17 cellular contexts compared by ENCODE assay signal in the genomic region with DNA sequence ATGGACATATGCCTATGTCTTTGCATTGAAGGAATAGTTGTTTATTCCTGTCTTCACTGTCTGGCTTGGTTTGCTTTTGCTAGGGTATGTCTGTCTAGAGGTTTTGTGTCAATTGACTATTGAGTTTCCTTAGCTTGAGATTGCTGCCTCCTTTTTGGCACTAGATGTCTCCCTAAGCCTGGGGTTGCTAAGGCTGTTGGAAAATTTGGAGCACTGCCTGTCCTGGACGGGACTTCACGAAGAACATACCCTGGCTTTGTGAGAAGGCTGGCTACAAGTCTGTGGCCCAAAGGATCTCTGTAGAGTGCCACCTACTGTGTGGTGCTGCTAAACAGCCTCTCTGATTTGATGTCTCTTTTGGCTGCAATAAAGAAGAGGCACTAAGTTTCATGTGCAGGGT.
DNase-seq lines count a peak whose midpoint lies in the region; ATAC-seq and TF ChIP-seq lines count a peak whose summit lies in the region.
"Had no signal": no experiment of that assay in that cellular context is flagged by ENCODE, and none has a peak within 500 bp of the region (broad histone marks: within the 10 kb centered on the region; RNA-seq: fewer than 3 reads in every experiment).

No MANE protein-coding gene starts in this region.

- H3K9me3 Mint-ChIP-seq in progenitor cell of endocrine pancreas (ENCODE audit: low read depth) = peaks cover 17% of the 10 kb centered on the region

- no peaks in the 10 kb centered on the region for H4K20me1 ChIP-seq in OCI-LY1 (ENCODE audit: insufficient read depth, low read length)

- no peaks in the 10 kb centered on the region for H3K4me1 ChIP-seq in OCI-LY1 (ENCODE audit: insufficient read depth, low read length, severe bottlenecking)
- H3K4me1 ChIP-seq: right atrium auricular region had no signal

- DNase-seq in DMS53 (lab: John Stamatoyannopoulos, UW) (peak; percentile 3), DMS53 treated with DMSO at 0.1 percent for 48 hours (lab: John Stamatoyannopoulos, UW; ENCODE audit: unreplicated experiment) (no peak), epithelial cell of esophagus (ENCODE audit: low read depth) (peak; percentile 2), progenitor cell of endocrine pancreas (ENCODE audit: low spot score, unreplicated experiment) (no peak), lower leg skin (ENCODE audit: low spot score in 2 of 2) (no peak), occipital lobe (lab: John Stamatoyannopoulos, UW) (no peak)
- DNase-seq: 8988T; activated CD8-positive, alpha-beta memory T cell treated with anti-CD3 and anti-CD28 coated beads for 24 hours; DMS79; mesenchymal stem cell; MV-4-11; NCI-H524 treated with DMSO at 0.1 percent for 48 hours had no signal

- H3K79me2 ChIP-seq in OCI-LY1 (ENCODE audit: insufficient read depth, low read length) = no peaks in the 10 kb centered on the region

- TF ChIP-seq POLR2A in lower leg skin (IDR thresholded peaks at IDR 0.05) = no peak

- no peaks in the 10 kb centered on the region for H3K27me3 Mint-ChIP-seq in progenitor cell of endocrine pancreas
- H3K27me3 Mint-ChIP-seq: activated naive CD8-positive, alpha-beta T cell had no signal

- 6 to 8% methylated on average over 2 of the region's 2 CpGs for WGBS in lower leg skin, 2 donors

- H3K9me3 ChIP-seq in OCI-LY1 (ENCODE audit: low read length) = no peaks in the 10 kb centered on the region
- H3K9me3 ChIP-seq: right atrium auricular region, thoracic aorta had no signal

- no peaks in the 10 kb centered on the region for H3K9me2 ChIP-seq in OCI-LY1 (ENCODE audit: low read depth, low read length)

- TF ChIP-seq CTCF in OCI-LY1 (IDR thresholded peaks at IDR 0.05; ENCODE audit: low read length) (peak; percentile 5; the same call in 1 of the 2 replicates), epithelial cell of esophagus (IDR thresholded peaks at IDR 0.05; ENCODE audit: insufficient read depth, low read depth, low read length, missing control alignments) (peak; percentile 25), progenitor cell of endocrine pancreas (IDR thresholded peaks at IDR 0.05; ENCODE audit: unreplicated experiment) (peak; percentile 38), lower leg skin (IDR thresholded peaks at IDR 0.05) (no peak)

- no peaks in the 10 kb centered on the region for H3K36me3 ChIP-seq in OCI-LY1 (ENCODE audit: insufficient read depth, low read length)
- H3K36me3 ChIP-seq: right atrium auricular region, thoracic aorta had no signal

- no peak overlapping the region for H2AFZ ChIP-seq in OCI-LY1 (ENCODE audit: low read length)

- H3K27me3 ChIP-seq in OCI-LY1 (ENCODE audit: insufficient read depth, low read length) = no peaks in the 10 kb centered on the region
- H3K27me3 ChIP-seq: right atrium auricular region had no signal

- no peak for ATAC-seq in GM21390 (IDR thresholded peaks at IDR 0.05; ENCODE audit: unreplicated experiment)

- no peaks in the 10 kb centered on the region for H3K36me3 Mint-ChIP-seq in progenitor cell of endocrine pancreas (ENCODE audit: insufficient read depth)
- H3K36me3 Mint-ChIP-seq: activated naive CD8-positive, alpha-beta T cell had no signal

- no peaks in the 10 kb centered on the region for H3F3A ChIP-seq in OCI-LY1 (ENCODE audit: insufficient read depth, low read length)

- intact Hi-C loops in lower leg skin (cut with DNase I; ENCODE audit: low total_unique reads) = no loop called here

- H3K27ac ChIP-seq in OCI-LY1 (ENCODE audit: low read depth, low read length, poor library complexity, severe bottlenecking) = no peak overlapping the region
- H3K27ac ChIP-seq: right atrium auricular region, thoracic aorta had no signal

- no peak overlapping the region for H3K4me3 ChIP-seq in OCI-LY1 (ENCODE audit: low read depth, low read length, poor library complexity, severe bottlenecking)
- H3K4me3 ChIP-seq in epithelial cell of esophagus (ENCODE audit: low read length) = no peak overlapping the region
- no peak overlapping the region for H3K4me3 ChIP-seq in lower leg skin (ENCODE audit: low read depth, poor library complexity, severe bottlenecking)
- H3K4me3 ChIP-seq: right atrium auricular region, thoracic aorta had no signal

- H3K27ac Mint-ChIP-seq in progenitor cell of endocrine pancreas = no peak overlapping the region
- H3K27ac Mint-ChIP-seq: activated naive CD8-positive, alpha-beta T cell had no signal

- H3K4me3 Mint-ChIP-seq in progenitor cell of endocrine pancreas (ENCODE audit: low read depth) = no peak overlapping the region
- H3K4me3 Mint-ChIP-seq: activated naive CD8-positive, alpha-beta T cell had no signal

- H3K9ac ChIP-seq in OCI-LY1 (ENCODE audit: low read length) = no peak overlapping the region

- H3K4me2 ChIP-seq in OCI-LY1 (ENCODE audit: low read length) = no peak overlapping the region

- no peaks in the 10 kb centered on the region for H3K4me1 Mint-ChIP-seq in progenitor cell of endocrine pancreas (ENCODE audit: low read depth)

Comparison
In these comparisons a context has a peak if more than half of its experiments do, and no peak if none do; other contexts are left out.
1. DNase-seq: peak in DMS53 (single experiment) and epithelial cell of esophagus (single experiment); none in DMS53 treated with DMSO at 0.1 percent for 48 hours (single experiment), progenitor cell of endocrine pancreas (single experiment), lower leg skin (0 of 2) and occipital lobe (single experiment).
2. CTCF ChIP-seq: peak in OCI-LY1 (single experiment), epithelial cell of esophagus (single experiment) and progenitor cell of endocrine pancreas (single experiment); none in lower leg skin (0 of 3).